Comparison of ENCODE assay signal across 2 cellular contexts in the genomic region with DNA sequence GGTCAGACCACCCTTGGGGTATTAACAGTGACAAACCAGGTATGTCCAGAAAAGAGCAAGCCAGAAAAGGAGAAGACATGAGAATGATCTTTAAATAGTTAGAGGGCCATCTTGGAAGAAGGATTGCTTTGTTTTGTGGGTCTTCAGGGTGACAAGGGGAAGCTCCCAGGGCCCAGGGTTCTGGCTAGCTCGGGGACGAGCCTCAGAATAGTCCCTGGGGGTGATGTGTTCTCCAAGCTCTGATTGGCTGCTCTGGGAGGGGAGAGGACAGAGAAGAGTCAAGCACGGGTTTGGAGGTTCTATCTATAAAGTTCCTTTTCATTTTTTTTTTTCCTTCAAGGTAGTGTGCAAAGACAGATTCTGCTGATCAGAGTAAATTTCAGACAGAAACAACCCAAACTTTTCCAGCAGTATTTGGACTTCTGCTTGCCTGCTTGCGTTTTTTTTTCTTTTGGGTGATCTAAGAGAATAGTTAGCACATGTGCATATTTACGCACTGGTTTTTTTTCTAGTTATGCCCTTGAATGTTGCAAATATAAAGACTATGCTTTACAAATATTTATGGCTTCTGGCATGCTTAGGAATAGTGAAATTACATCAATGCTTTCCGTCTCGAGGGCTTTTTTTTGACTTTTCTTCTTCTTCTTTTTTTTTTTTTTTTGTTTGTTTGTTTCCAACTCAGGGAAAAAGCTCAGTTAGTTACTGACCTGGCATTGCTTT.
TF ChIP-seq lines count a peak whose summit lies in the region.

No MANE protein-coding gene starts in this region.

TF ChIP-seq in IMR-90, 13 proteins besides CTCF, POLR2A, EP300 and RAD21:
- TF ChIP-seq BHLHE40 (IDR thresholded peaks at IDR 0.05; ENCODE audit: low read depth, low read length) (no peak), MAZ (IDR thresholded peaks at IDR 0.05; ENCODE audit: borderline replicate concordance, low read depth, low read length) (no peak), NFE2L2 (IDR thresholded peaks at IDR 0.05; ENCODE audit: low read depth, low read length) (no peak), RFX5 (IDR thresholded peaks at IDR 0.05; ENCODE audit: low read depth, low read length) (no peak)

TF ChIP-seq in H1, 55 proteins besides CTCF, POLR2A, EP300 and RAD21:
- TF ChIP-seq BRCA1 (IDR thresholded peaks at IDR 0.05; ENCODE audit: low read depth, low read length) (no peak), NANOG (IDR thresholded peaks at IDR 0.05; ENCODE audit: insufficient read depth, low read depth, low read length, poor library complexity, severe bottlenecking) (no peak)
- TF ChIP-seq, protein P1, sequence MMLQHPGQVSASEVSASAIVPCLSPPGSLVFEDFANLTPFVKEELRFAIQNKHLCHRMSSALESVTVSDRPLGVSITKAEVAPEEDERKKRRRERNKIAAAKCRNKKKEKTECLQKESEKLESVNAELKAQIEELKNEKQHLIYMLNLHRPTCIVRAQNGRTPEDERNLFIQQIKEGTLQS (IDR thresholded peaks at IDR 0.05; ENCODE audit: insufficient read depth, low read depth, low read length), result no peak
TF ChIP-seq in H1: peak in this region for 0.
